In genomic region chr7:6435486-6436384, GRCh38 we compare ENCODE assay signal across 8 cellular contexts. TPM values are rescaled to one million over a fixed set of nuclear protein-coding genes. Genes with fewer than 3 reads are reported as not detected.
DNase-seq lines count a peak whose midpoint lies in the region; ATAC-seq and TF ChIP-seq lines count a peak whose summit lies in the region.

No MANE protein-coding gene starts in this region.

- H3K4me1 ChIP-seq in DOHH2 (ENCODE audit: control insufficient read depth, low read length), result peaks cover 45% of the 10 kb centered on the region
- peaks cover 3% of the 10 kb centered on the region for H3K4me1 ChIP-seq in parathyroid adenoma
- H3K4me1 ChIP-seq in tibial nerve, result peaks cover 0 to 17% (median 3%) of the 10 kb centered on the region in 4 donors

- H3K9ac ChIP-seq in parathyroid adenoma, result no peak overlapping the region

- H3K9me3 ChIP-seq in DOHH2 (ENCODE audit: control insufficient read depth, insufficient read depth, low read length), result no peaks in the 10 kb centered on the region
- H3K9me3 ChIP-seq in parathyroid adenoma (ENCODE audit: control insufficient read depth, low read length), result no peaks in the 10 kb centered on the region
- no peaks in the 10 kb centered on the region for H3K9me3 ChIP-seq in tibial nerve

- TF ChIP-seq EP300 in tibial nerve (IDR thresholded peaks at IDR 0.05), result no peak

- 41% methylated on average over 27 of the region's 27 CpGs for WGBS in tibial nerve, 2 donors

- peaks cover 26% of the 10 kb centered on the region for H4K20me1 ChIP-seq in DOHH2 (ENCODE audit: control insufficient read depth, insufficient read depth, low read depth, low read length)

- H3K27me3 ChIP-seq in DOHH2 (ENCODE audit: control insufficient read depth, low read length) (no peaks in the 10 kb centered on the region), parathyroid adenoma (ENCODE audit: control insufficient read depth, insufficient read depth, low read length) (no peaks in the 10 kb centered on the region), tibial nerve (no peaks in the 10 kb centered on the region)

- peaks cover 39% of the 10 kb centered on the region for H3K36me3 ChIP-seq in DOHH2 (ENCODE audit: control insufficient read depth, low read length)
- H3K36me3 ChIP-seq in parathyroid adenoma (ENCODE audit: control insufficient read depth, insufficient read depth, low read length), result no peaks in the 10 kb centered on the region
- peaks cover 0 to 26% (median 0%) of the 10 kb centered on the region in 3 donors for H3K36me3 ChIP-seq in tibial nerve

- H3K4me2 ChIP-seq in DOHH2 (ENCODE audit: low read length), result peak overlapping the region; percentile 80
- H3K4me2 ChIP-seq in parathyroid adenoma (ENCODE audit: low read length), result no peak overlapping the region

- H3F3A ChIP-seq in DOHH2 (ENCODE audit: control insufficient read depth, insufficient read depth), result peaks cover 15% of the 10 kb centered on the region

- H3K27ac ChIP-seq in DOHH2 (ENCODE audit: low read depth, low read length), result peak overlapping the region; percentile 80
- H3K27ac ChIP-seq in parathyroid adenoma, result peak overlapping the region; percentile 33
- peak overlapping the region in 2 of 4 donors; percentile 62 to 67 for H3K27ac ChIP-seq in tibial nerve

- TF ChIP-seq CTCF in DOHH2 (IDR thresholded peaks at IDR 0.05; ENCODE audit: low read depth, low read length, poor library complexity, severe bottlenecking) (peak; percentile 99), parathyroid adenoma (IDR thresholded peaks at IDR 0.05) (peak; percentile 96), tibial nerve (IDR thresholded peaks at IDR 0.05) (peak; percentile 83 to 98 (median 93))

- no peak for TF ChIP-seq POLR2A in tibial nerve (IDR thresholded peaks at IDR 0.05)

- H3K9me2 ChIP-seq in DOHH2 (replicated peaks; ENCODE audit: control insufficient read depth, low read length), result no peaks in the 10 kb centered on the region

- H3K4me3 ChIP-seq in DOHH2 (ENCODE audit: low read length), result peak overlapping the region; percentile 63
- no peak overlapping the region for H3K4me3 ChIP-seq in parathyroid adenoma (ENCODE audit: low read depth, low read length)
- peak overlapping the region in 1 of 4 donors; percentile 27 for H3K4me3 ChIP-seq in tibial nerve

- DNase-seq in H4 (ENCODE audit: low spot score), result peak; percentile 88
- peak; percentile 93 for DNase-seq in MV-4-11 (lab: John Stamatoyannopoulos, UW)
- DNase-seq in activated naive CD4-positive, alpha-beta T cell treated with anti-CD3 and anti-CD28 coated beads, Interleukin-2, amount 50 U/mL, for 16 hours, result peak; percentile 88
- peak; percentile 77 for DNase-seq in glomerular visceral epithelial cell (ENCODE audit: extremely low spot score)
- DNase-seq in tibial nerve (ENCODE audit: low spot score in 2 of 2), result peak; percentile 58 to 83

- peak; percentile 94 for ATAC-seq in SK-N-SH treated with all-trans-retinoic acid at 6 μM for 48 hours

- H3K79me2 ChIP-seq in DOHH2 (ENCODE audit: control insufficient read depth, low read length) (peaks cover 50% of the 10 kb centered on the region), parathyroid adenoma (peaks cover 4% of the 10 kb centered on the region)

- H2AFZ ChIP-seq in parathyroid adenoma, result peak overlapping the region; percentile 47

TF ChIP-seq in SK-N-SH treated with all-trans-retinoic acid at 6 μM for 48 hours, 23 proteins besides CTCF, POLR2A, EP300 and RAD21:
- TF ChIP-seq CSDC2 (CRISPR knock-in tag; IDR thresholded peaks at IDR 0.05) (no peak), CREB5 (CRISPR knock-in tag; IDR thresholded peaks at IDR 0.05; ENCODE audit: low read depth) (no peak), CSRNP3 (CRISPR knock-in tag; IDR thresholded peaks at IDR 0.05) (no peak), ZNF70 (CRISPR knock-in tag; IDR thresholded peaks at IDR 0.05) (no peak), ISL1 (CRISPR knock-in tag; IDR thresholded peaks at IDR 0.05) (no peak), PPARA (CRISPR knock-in tag; IDR thresholded peaks at IDR 0.05; ENCODE audit: borderline replicate concordance) (no peak), ZNF8 (CRISPR knock-in tag; IDR thresholded peaks at IDR 0.05) (no peak), TCF4 (CRISPR knock-in tag; IDR thresholded peaks at IDR 0.05; ENCODE audit: borderline replicate concordance) (no peak), TSHZ2 (CRISPR knock-in tag; IDR thresholded peaks at IDR 0.05) (no peak), ZNF565 (CRISPR knock-in tag; conservative IDR thresholded peaks at IDR 0.05; ENCODE audit: low read depth) (no peak), ZC3H10 (CRISPR knock-in tag; IDR thresholded peaks at IDR 0.05) (no peak), TOX (CRISPR knock-in tag; IDR thresholded peaks at IDR 0.05; ENCODE audit: borderline replicate concordance) (no peak), ARNTL (CRISPR knock-in tag; IDR thresholded peaks at IDR 0.05; ENCODE audit: borderline replicate concordance, low read depth) (no peak), SNAI2 (CRISPR knock-in tag; IDR thresholded peaks at IDR 0.05) (no peak), ZFP3 (CRISPR knock-in tag; IDR thresholded peaks at IDR 0.05) (no peak)
TF ChIP-seq in SK-N-SH treated with all-trans-retinoic acid at 6 μM for 48 hours: peak in this region for 0.

RNA-seq across cellular contexts. Expression of gene DAGLB, which starts 12.0 kb away (rescaled TPM):
- 16.2 and 29.2 TPM in 2 replicates for total RNA-seq in H4 (2014; rRNA removed; shearing (Covaris generic))
- 10 to 100 TPM; 12.6 to 25.8 (median 18.0) TPM for total RNA-seq in tibial nerve

RNA-seq across cellular contexts. Expression of gene KDELR2, which starts 48.2 kb away (rescaled TPM):
- 458 and 494 TPM in 2 replicates for total RNA-seq in H4 (2014; rRNA removed; shearing (Covaris generic))
- 10 to 100 TPM; 61.0 to 80.6 (median 72.2) TPM for total RNA-seq in tibial nerve
